In the genomic region with DNA sequence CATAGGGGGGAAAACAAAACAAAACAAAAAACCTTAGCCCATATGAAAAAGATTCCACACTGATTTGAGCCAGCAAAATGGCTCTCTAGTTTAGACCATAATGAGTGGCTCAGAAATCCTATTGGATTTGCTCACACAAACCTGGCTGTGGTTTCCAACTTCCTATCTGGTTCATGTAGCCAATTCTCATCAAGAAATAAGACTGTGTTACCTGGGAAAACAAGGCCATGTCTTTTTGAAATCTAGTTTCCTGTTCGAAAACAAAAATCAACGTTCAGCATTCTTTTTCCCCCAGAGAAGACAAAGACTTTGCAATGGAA, we compare ENCODE assay signal across 24 cellular contexts.
DNase-seq lines count a peak whose midpoint lies in the region; ATAC-seq, FAIRE-seq and TF ChIP-seq lines count a peak whose summit lies in the region.
"Had no signal": no experiment of that assay in that cellular context is flagged by ENCODE, and none has a peak within 500 bp of the region (broad histone marks: within the 10 kb centered on the region; RNA-seq: fewer than 3 reads in every experiment).

No MANE protein-coding gene starts in this region.

- H3K27me3 ChIP-seq in DOHH2 (ENCODE audit: control insufficient read depth, low read length): no peaks in the 10 kb centered on the region; the same call in 1 of the 2 replicates
- no peaks in the 10 kb centered on the region for H3K27me3 ChIP-seq in A673 (replicated peaks; ENCODE audit: insufficient read depth, low read depth, low read length, poor library complexity)
- H3K27me3 ChIP-seq: BLaER1 treated with 17β-estradiol and CSF1 and Interleukin-3, amounts not matched to agents 10 nM and 100 nM had no signal

- no peak overlapping the region for H3K27ac ChIP-seq in DOHH2 (ENCODE audit: low read depth, low read length)
- no peak overlapping the region for H3K27ac ChIP-seq in A673 (ENCODE audit: low read depth, low read length, poor library complexity, severe bottlenecking)
- H3K27ac ChIP-seq: BLaER1 treated with 17β-estradiol and CSF1 and Interleukin-3, amounts not matched to agents 10 nM and 100 nM; SK-N-MC had no signal

- POLR2A ChIA-PET in A673 (lab: Charles Lee; ENCODE audit: low non-redundant PET): no interaction called here

- TF ChIP-seq CTCF in DOHH2 (IDR thresholded peaks at IDR 0.05; ENCODE audit: low read depth, low read length, poor library complexity, severe bottlenecking) (no peak), A673 (conservative IDR thresholded peaks at IDR 0.05; ENCODE audit: low read depth, low read length) (no peak)

- CTCF ChIA-PET in A673 (lab: Charles Lee): no interaction called here

- H3K9me3 ChIP-seq in DOHH2 (ENCODE audit: control insufficient read depth, insufficient read depth, low read length) (no peaks in the 10 kb centered on the region), A673 (ENCODE audit: low read depth, low read length, poor library complexity, severe bottlenecking) (no peaks in the 10 kb centered on the region)
- H3K9me3 ChIP-seq: BLaER1 treated with 17β-estradiol and CSF1 and Interleukin-3, amounts not matched to agents 10 nM and 100 nM; HAP-1 had no signal

- H4K20me1 ChIP-seq in DOHH2 (ENCODE audit: control insufficient read depth, insufficient read depth, low read depth, low read length): no peaks in the 10 kb centered on the region
- H4K20me1 ChIP-seq: BLaER1 treated with 17β-estradiol and CSF1 and Interleukin-3, amounts not matched to agents 10 nM and 100 nM had no signal

- no peaks in the 10 kb centered on the region for H3K79me2 ChIP-seq in DOHH2 (ENCODE audit: control insufficient read depth, low read length)

- ATAC-seq in GM21515 (IDR thresholded peaks at IDR 0.05; ENCODE audit: unreplicated experiment) (peak; percentile 6), HG03159 (IDR thresholded peaks at IDR 0.05; ENCODE audit: unreplicated experiment) (peak; percentile 9), GM18867 (IDR thresholded peaks at IDR 0.05; ENCODE audit: unreplicated experiment) (no peak)
- ATAC-seq: Panc1, T-cell had no signal

- intact Hi-C loops in A673 (cut with micrococcal nuclease; ENCODE audit: unreplicated experiment): no loop called here

- H3K4me2 ChIP-seq in DOHH2 (ENCODE audit: low read length): peak overlapping the region; percentile 20
- H3K4me2 ChIP-seq: BLaER1 treated with 17β-estradiol and CSF1 and Interleukin-3, amounts not matched to agents 10 nM and 100 nM had no signal

- no TSS peak for BruUV-seq in A673 (replicated peaks; lab: Mats Ljungman, UMichigan)

- no peaks in the 10 kb centered on the region for H3F3A ChIP-seq in DOHH2 (ENCODE audit: control insufficient read depth, insufficient read depth)

- H3K36me3 ChIP-seq in DOHH2 (ENCODE audit: control insufficient read depth, low read length) (no peaks in the 10 kb centered on the region), A673 (ENCODE audit: insufficient read depth, low read length, poor library complexity, severe bottlenecking) (no peaks in the 10 kb centered on the region)
- H3K36me3 ChIP-seq: BLaER1 treated with 17β-estradiol and CSF1 and Interleukin-3, amounts not matched to agents 10 nM and 100 nM; HAP-1 had no signal

- no peaks in the 10 kb centered on the region for H3K9me2 ChIP-seq in DOHH2 (replicated peaks; ENCODE audit: control insufficient read depth, low read length)

- no peak for FAIRE-seq in urothelium cell line (lab: Jason Lieb, UNC)
- FAIRE-seq: D721Med, G401.6, GM12891 had no signal

- H3K4me1 ChIP-seq in DOHH2 (ENCODE audit: control insufficient read depth, low read length) (peaks cover 12% of the 10 kb centered on the region), A673 (ENCODE audit: insufficient read depth, low read length, poor library complexity, severe bottlenecking) (no peaks in the 10 kb centered on the region)
- H3K4me1 ChIP-seq: HAP-1 had no signal

- no peak overlapping the region for H3K4me3 ChIP-seq in DOHH2 (ENCODE audit: low read length)
- no peak overlapping the region for H3K4me3 ChIP-seq in A673 (ENCODE audit: low read depth, low read length, poor library complexity, severe bottlenecking)
- H3K4me3 ChIP-seq: BLaER1 treated with 17β-estradiol and CSF1 and Interleukin-3, amounts not matched to agents 10 nM and 100 nM; HAP-1; SK-N-MC had no signal

- DNase-seq in RPMI8226: peak; percentile 24
- no peak for DNase-seq in T-helper 1 cell
- DNase-seq in A673 (ENCODE audit: low spot score): no peak
- no peak for DNase-seq in urothelium cell line (ENCODE audit: low spot score)
- DNase-seq: CD8-positive, alpha-beta memory T cell; DMS79 treated with DMSO at 0.1 percent for 48 hours; IMR-90; NCI-H1930; NCI-H2171; NCI-H748 treated with DMSO at 0.1 percent for 48 hours; Right ventricle myocardium superior; T-cell; T1000 had no signal
